ENCODE assay signal across 8 cellular contexts in the genomic region with DNA sequence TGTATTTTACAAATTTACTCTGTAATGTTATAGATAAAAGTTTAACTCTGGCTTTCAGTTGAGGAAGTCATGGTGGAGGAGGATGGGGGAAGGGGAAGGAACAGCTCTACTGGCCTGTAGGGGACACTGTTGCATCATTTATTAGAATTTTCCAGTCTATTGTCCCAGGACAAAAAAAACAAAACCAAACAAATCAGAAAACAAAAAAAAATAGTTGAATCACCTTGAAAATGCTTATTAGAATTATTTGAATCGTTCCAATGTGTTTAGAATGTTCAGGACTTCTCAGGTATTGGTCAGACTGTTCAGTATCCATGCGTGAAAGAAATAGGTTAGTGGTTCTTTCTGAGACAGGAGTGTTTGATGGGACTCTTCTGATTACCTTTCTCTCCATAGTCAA.
DNase-seq lines count a peak whose midpoint lies in the region; ATAC-seq and TF ChIP-seq lines count a peak whose summit lies in the region.

No MANE protein-coding gene starts in this region.

- CTCF ChIA-PET in PC-3 (lab: Charles Lee) = no interaction called here

- no peaks in the 10 kb centered on the region for H3K9me3 ChIP-seq in PC-3 (ENCODE audit: low read length)
- H3K9me3 ChIP-seq in prostate gland = no peaks in the 10 kb centered on the region

- 68% methylated on average over 2 of the region's 2 CpGs for WGBS in prostate gland

- H3K27ac ChIP-seq in PC-3 (ENCODE audit: low read length) = no peak overlapping the region
- H3K27ac ChIP-seq in prostate gland = no peak overlapping the region

- no peak overlapping the region for H2AFZ ChIP-seq in PC-3 (ENCODE audit: low read length)

- H3K27me3 ChIP-seq in PC-3 (ENCODE audit: low read length) = no peaks in the 10 kb centered on the region
- no peaks in the 10 kb centered on the region for H3K27me3 ChIP-seq in prostate gland (replicated peaks; ENCODE audit: insufficient read depth)

- H3K4me3 ChIP-seq in PC-3 (ENCODE audit: low read length) (no peak overlapping the region), fibroblast of villous mesenchyme (ENCODE audit: low read depth, low read length) (no peak overlapping the region), prostate gland (no peak overlapping the region)

- no TSS peak for BruUV-seq in PC-3 (replicated peaks; lab: Mats Ljungman, UMichigan)

- DNase-seq in AG08395 (ENCODE audit: low spot score) = peak; percentile 49
- peak; percentile 55 for DNase-seq in PC-3
- peak; percentile 76 for DNase-seq in fibroblast of villous mesenchyme (ENCODE audit: low read depth)
- peak; percentile 16 for DNase-seq in prostate gland (ENCODE audit: low spot score)
- no peak for DNase-seq in activated CD4-positive, CD25-positive, alpha-beta regulatory T cell treated with anti-CD3 and anti-CD28 coated beads, Interleukin-2, amount 50 U/mL, for 72 hours

- intact Hi-C loops in PC-3 (cut with micrococcal nuclease) = loop anchor here (1.0 kb wide), 1 partner anchor 173 kb away; no protein-coding TSS in a partner anchor
- intact Hi-C loops in prostate gland (cut with DNase I) = no loop called here

- peak; percentile 84 for TF ChIP-seq CTCF in PC-3 (conservative IDR thresholded peaks at IDR 0.05; ENCODE audit: low read depth, low read length)
- TF ChIP-seq CTCF in fibroblast of villous mesenchyme (IDR thresholded peaks at IDR 0.05; ENCODE audit: insufficient read depth, low read depth, low read length) = peak; percentile 87
- TF ChIP-seq CTCF in prostate gland (IDR thresholded peaks at IDR 0.05) = peak; percentile 22 to 78 (median 62)

- H3K9me2 ChIP-seq in PC-3 (replicated peaks; ENCODE audit: low read length) = no peaks in the 10 kb centered on the region

- H3F3A ChIP-seq in PC-3 (ENCODE audit: low read length, unreplicated experiment) = no peaks in the 10 kb centered on the region

- H3K4me1 ChIP-seq in PC-3 (ENCODE audit: insufficient read depth, low read length) (peaks cover 4% of the 10 kb centered on the region; the same call in 1 of the 2 replicates), prostate gland (replicated peaks) (no peaks in the 10 kb centered on the region)

- H4K20me1 ChIP-seq in PC-3 (ENCODE audit: low read length) = no peaks in the 10 kb centered on the region

- H3K4me2 ChIP-seq in PC-3 (ENCODE audit: low read length) = no peak overlapping the region

- TF ChIP-seq POLR2A in prostate gland (IDR thresholded peaks at IDR 0.05) = no peak

- H3K9ac ChIP-seq in PC-3 (ENCODE audit: low read length) = no peak overlapping the region

- POLR2A ChIA-PET in PC-3 (lab: Charles Lee; ENCODE audit: unreplicated experiment) = no interaction called here

- ATAC-seq in GM18517 (IDR thresholded peaks at IDR 0.05; ENCODE audit: unreplicated experiment) (peak; percentile 43), PC-3 (no peak), HG02571 (IDR thresholded peaks at IDR 0.05; ENCODE audit: unreplicated experiment) (no peak), HG02642 (IDR thresholded peaks at IDR 0.05; ENCODE audit: poor library complexity, unreplicated experiment) (no peak)

- no peaks in the 10 kb centered on the region for H3K79me2 ChIP-seq in PC-3 (ENCODE audit: low read length)

- H3K36me3 ChIP-seq in PC-3 (ENCODE audit: low read depth, low read length) (no peaks in the 10 kb centered on the region), prostate gland (no peaks in the 10 kb centered on the region)
